15 cellular contexts compared by ENCODE assay signal in the genomic region with DNA sequence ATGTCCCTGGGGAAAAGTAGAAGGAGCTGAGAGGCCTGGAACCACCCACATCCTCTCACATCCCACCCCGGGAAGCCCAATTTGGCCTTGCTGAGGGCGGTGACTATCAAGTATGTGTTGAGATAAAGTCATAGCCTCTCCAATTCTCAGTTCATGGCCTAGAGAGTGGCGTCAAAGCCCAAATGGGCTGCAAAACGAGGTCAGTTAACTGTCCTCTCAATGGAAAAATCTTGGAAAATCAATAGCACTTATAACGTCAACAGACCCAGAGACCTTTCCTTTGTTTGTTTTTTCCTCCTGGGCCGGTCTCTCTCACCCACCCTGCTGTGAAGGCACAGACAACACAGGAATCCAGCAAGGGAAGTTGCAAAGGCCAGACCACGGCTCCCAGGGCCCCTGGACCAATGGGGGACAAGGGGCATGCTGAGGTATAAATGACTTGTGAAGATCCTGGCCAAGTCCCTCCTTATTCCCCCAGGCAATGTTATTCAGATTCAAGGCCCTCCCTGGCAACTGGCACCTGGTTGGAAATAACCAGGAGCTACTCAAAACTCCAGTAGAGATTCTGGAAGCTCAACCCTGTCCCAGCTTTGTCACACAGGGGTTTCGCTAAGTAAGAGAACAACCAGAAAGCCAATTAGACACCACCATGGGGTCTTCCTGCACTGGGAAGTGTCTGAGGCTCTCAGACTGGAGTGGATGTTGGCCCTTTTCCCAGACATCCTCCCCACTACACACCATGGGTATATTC. TPM values are rescaled to one million over a fixed set of nuclear protein-coding genes. Genes with fewer than 3 reads are reported as not detected.
DNase-seq lines count a peak whose midpoint lies in the region; TF ChIP-seq lines count a peak whose summit lies in the region.
"Had no signal": no experiment of that assay in that cellular context is flagged by ENCODE, and none has a peak within 500 bp of the region (broad histone marks: within the 10 kb centered on the region; RNA-seq: fewer than 3 reads in every experiment).

No MANE protein-coding gene starts in this region.

- in situ Hi-C loops in mammary epithelial cell (cut with MboI; ENCODE audit: low sequenced_read_pairs in 2 of 2) = no loop called here
- in situ Hi-C loops in astrocyte of the spinal cord (cut with HindIII; ENCODE audit: low sequenced_read_pairs) = no loop called here

- CTCF ChIA-PET in MCF 10A (lab: Yijun Ruan, JAX) = interaction anchor here (1.1 to 1.3 kb wide), 2 partner anchors 20 to 77 kb away, joined by 3 to 5 read pairs; no protein-coding TSS in a partner anchor
- CTCF ChIA-PET in mammary epithelial cell (lab: Charles Lee; ENCODE audit: low non-redundant PET) = no interaction called here

- no peaks in the 10 kb centered on the region for H3K9me3 ChIP-seq in mammary epithelial cell (replicated peaks; ENCODE audit: insufficient read depth, low read length)
- no peaks in the 10 kb centered on the region for H3K9me3 ChIP-seq in vagina
- H3K9me3 ChIP-seq: A549, ovary, transverse colon had no signal

- TF ChIP-seq CTCF in MCF 10A (IDR thresholded peaks at IDR 0.05; ENCODE audit: unreplicated experiment) (no peak), mammary epithelial cell (conservative IDR thresholded peaks at IDR 0.05 in 1 of 2, IDR thresholded peaks at IDR 0.05 in 1 of 2; ENCODE audit: extremely low read depth in 1 of 2, insufficient read depth in 1 of 2, low read depth in 1 of 2, low read length in 2 of 2) (no peak), astrocyte of the spinal cord (IDR thresholded peaks at IDR 0.05; ENCODE audit: low read depth, low read length) (no peak), vagina (IDR thresholded peaks at IDR 0.05) (no peak)

- peaks cover 10% of the 10 kb centered on the region for H3K4me1 ChIP-seq in mammary epithelial cell (ENCODE audit: insufficient read depth, low read length)
- H3K4me1 ChIP-seq in vagina = peaks cover 26% of the 10 kb centered on the region

- TF ChIP-seq POLR2A in vagina (IDR thresholded peaks at IDR 0.05) = no peak

- WGBS in mammary epithelial cell (ENCODE audit: low coverage, missing lambda C conversion rate) = 72% methylated on average over 8 of the region's 8 CpGs

- H3K36me3 ChIP-seq in mammary epithelial cell (ENCODE audit: insufficient read depth, low read length) (no peaks in the 10 kb centered on the region), vagina (no peaks in the 10 kb centered on the region)
- H3K36me3 ChIP-seq: ovary, transverse colon had no signal

- H3K27ac Mint-ChIP-seq in MCF 10A (ENCODE audit: low read depth, unreplicated experiment) = no peak overlapping the region
- H3K27ac Mint-ChIP-seq: activated naive CD8-positive, alpha-beta T cell treated with anti-CD3 and anti-CD28 coated beads, Interleukin-2, amount 10 ng/mL, durations not matched to agents 7 days and 5 days; immature natural killer cell had no signal

- no peaks in the 10 kb centered on the region for H3K27me3 ChIP-seq in mammary epithelial cell (ENCODE audit: insufficient read depth, low read length)
- H3K27me3 ChIP-seq in layer of hippocampus (ENCODE audit: control insufficient read depth, insufficient read depth, low read length) = no peaks in the 10 kb centered on the region
- no peaks in the 10 kb centered on the region for H3K27me3 ChIP-seq in vagina
- H3K27me3 ChIP-seq: ovary, transverse colon had no signal

- peak; percentile 64 for DNase-seq in MCF 10A (ENCODE audit: unreplicated experiment)
- no peak for DNase-seq in mammary epithelial cell
- DNase-seq in astrocyte of the spinal cord (ENCODE audit: low read depth, low spot score) = peak; percentile 71
- DNase-seq in vagina (ENCODE audit: extremely low spot score in 2 of 2) = no peak
- no peak for DNase-seq in nucleus accumbens (lab: John Stamatoyannopoulos, UW)
- DNase-seq in NCI-H1436 (lab: John Stamatoyannopoulos, UW) = no peak
- DNase-seq in KG1 (lab: John Stamatoyannopoulos, UW) = no peak
- DNase-seq: activated naive CD8-positive, alpha-beta T cell treated with anti-CD3 and anti-CD28 coated beads, Interleukin-2, amount 10 ng/mL, durations not matched to agents 7 days and 5 days; immature natural killer cell; NCI-H524 treated with DMSO at 0.1 percent for 48 hours; ovary; transverse colon had no signal

- BruUV-seq in MCF 10A (replicated peaks; lab: Mats Ljungman, UMichigan) = no TSS peak
- BruUV-seq in mammary epithelial cell (replicated peaks; lab: Mats Ljungman, UMichigan) = no TSS peak

- H3K79me2 ChIP-seq in mammary epithelial cell (ENCODE audit: insufficient read depth, low read length) = no peaks in the 10 kb centered on the region

- H4K20me1 ChIP-seq in mammary epithelial cell (ENCODE audit: insufficient read depth, low read length) = no peaks in the 10 kb centered on the region

- intact Hi-C loops in MCF 10A (cut with micrococcal nuclease) = no loop called here
- intact Hi-C loops in mammary epithelial cell (cut with micrococcal nuclease) = no loop called here
- intact Hi-C loops in vagina (cut with DNase I) = no loop called here

- POLR2A ChIA-PET in MCF 10A (lab: Yijun Ruan, JAX) = interaction anchor here (1.3 to 7.6 kb wide), 2 partner anchors 10 to 61 kb away, joined by 8 to 83 read pairs; no protein-coding TSS in a partner anchor

- H3K4me3 Mint-ChIP-seq in MCF 10A (ENCODE audit: unreplicated experiment) = no peak overlapping the region
- H3K4me3 Mint-ChIP-seq: activated naive CD8-positive, alpha-beta T cell treated with anti-CD3 and anti-CD28 coated beads, Interleukin-2, amount 10 ng/mL, durations not matched to agents 7 days and 5 days; immature natural killer cell had no signal

- peaks cover 31% of the 10 kb centered on the region for H3K4me1 Mint-ChIP-seq in MCF 10A (ENCODE audit: insufficient read depth, unreplicated experiment)

- H3K27me3 Mint-ChIP-seq in MCF 10A (ENCODE audit: insufficient read depth, unreplicated experiment) = peaks cover 80% of the 10 kb centered on the region
- H3K27me3 Mint-ChIP-seq: activated naive CD8-positive, alpha-beta T cell treated with anti-CD3 and anti-CD28 coated beads, Interleukin-2, amount 10 ng/mL, durations not matched to agents 7 days and 5 days had no signal

- no peak overlapping the region for H3K9ac ChIP-seq in mammary epithelial cell (ENCODE audit: insufficient read depth, low read length)

- no peak overlapping the region for H3K4me2 ChIP-seq in mammary epithelial cell (ENCODE audit: insufficient read depth, low read depth, low read length)
- H3K4me2 ChIP-seq: A549 had no signal

- H3K27ac ChIP-seq in mammary epithelial cell (ENCODE audit: insufficient read depth, low read depth, low read length) = no peak overlapping the region
- peak overlapping the region; percentile 25 for H3K27ac ChIP-seq in layer of hippocampus (ENCODE audit: low read depth, low read length)
- H3K27ac ChIP-seq in vagina = peak overlapping the region; percentile 20
- H3K27ac ChIP-seq: A549 had no signal

- H3K36me3 Mint-ChIP-seq in MCF 10A (ENCODE audit: insufficient read depth, unreplicated experiment) = peaks cover 13% of the 10 kb centered on the region

- no peak overlapping the region for H2AFZ ChIP-seq in mammary epithelial cell (ENCODE audit: low read depth, low read length)

- dilution Hi-C loops in mammary epithelial cell (cut with HindIII; ENCODE audit: low sequenced_read_pairs) = no loop called here

- H3K9me3 Mint-ChIP-seq in MCF 10A (ENCODE audit: unreplicated experiment) = no peaks in the 10 kb centered on the region
- H3K9me3 Mint-ChIP-seq: activated naive CD8-positive, alpha-beta T cell treated with anti-CD3 and anti-CD28 coated beads, Interleukin-2, amount 10 ng/mL, durations not matched to agents 7 days and 5 days had no signal

- H3K4me3 ChIP-seq in mammary epithelial cell (replicated peaks in 1 of 3; ENCODE audit: insufficient read depth in 1 of 3, low read depth in 2 of 3, low read length in 3 of 3) = no peak overlapping the region
- no peak overlapping the region for H3K4me3 ChIP-seq in astrocyte of the spinal cord (ENCODE audit: low read depth, low read length)
- no peak overlapping the region for H3K4me3 ChIP-seq in vagina
- H3K4me3 ChIP-seq: A549, ovary, transverse colon had no signal

RNA-seq across cellular contexts. Expression of a gene that starts 38.6 kb away (rescaled TPM):
- 115 and 124 TPM in 2 replicates for total RNA-seq in MCF 10A (2022)
- 10 to 100 TPM; 53.9 to 83.7 TPM for total RNA-seq in mammary epithelial cell
- 50.7 TPM for polyA plus RNA-seq in mammary epithelial cell
- 29.4 TPM for polyA minus RNA-seq in mammary epithelial cell
- 780 TPM for total RNA-seq in vagina

RNA-seq across cellular contexts. Expression of a gene that starts 40.6 kb away (rescaled TPM):
- not detected in 2 replicates for total RNA-seq in MCF 10A (2022)
- not detected for total RNA-seq in mammary epithelial cell
- not detected for polyA plus RNA-seq in mammary epithelial cell
- not detected for polyA minus RNA-seq in mammary epithelial cell
- total RNA-seq in vagina = not detected
- total RNA-seq: activated naive CD8-positive, alpha-beta T cell treated with anti-CD3 and anti-CD28 coated beads, Interleukin-2, amount 10 ng/mL, durations not matched to agents 7 days and 5 days; epithelial cell of proximal tubule; transverse colon had no signal
- polyA plus RNA-seq: A549, immature natural killer cell had no signal

Comparison
In these comparisons a context has a peak if more than half of its experiments do, and no peak if none do; other contexts are left out.
1. DNase-seq: peak in MCF 10A (single experiment) and astrocyte of the spinal cord (single experiment); none in mammary epithelial cell (single experiment), vagina (0 of 2), nucleus accumbens (0 of 56), NCI-H1436 (single experiment) and KG1 (single experiment).